ENCODE assay signal across 8 cellular contexts in genomic region chr11:65781152-65781961, GRCh38. TPM values are rescaled to one million over a fixed set of nuclear protein-coding genes. Genes with fewer than 3 reads are reported as not detected.
DNase-seq lines count a peak whose midpoint lies in the region; ATAC-seq and TF ChIP-seq lines count a peak whose summit lies in the region.

No MANE protein-coding gene starts in this region.

- H3K27ac ChIP-seq in C4-2B = peak overlapping the region; percentile 86
- H3K27ac ChIP-seq in hepatocyte = peak overlapping the region; percentile 82

- H3K27me3 ChIP-seq in hepatocyte = no peaks in the 10 kb centered on the region
- H3K27me3 ChIP-seq in skeletal muscle satellite cell (ENCODE audit: control insufficient read depth, insufficient read depth, low read length) = peaks cover 20% of the 10 kb centered on the region

- H3K27ac Mint-ChIP-seq in activated T-helper 17 cell treated with anti-CD3 and anti-CD28 coated beads, Interleukin-2, amount 50 U/mL, for 72 hours = no peak overlapping the region

- H3K4me1 Mint-ChIP-seq in activated T-helper 17 cell treated with anti-CD3 and anti-CD28 coated beads, Interleukin-2, amount 50 U/mL, for 72 hours = peaks cover 13% of the 10 kb centered on the region

- peaks cover 33% of the 10 kb centered on the region for H3K79me2 ChIP-seq in hepatocyte

- H2AFZ ChIP-seq in hepatocyte = peak overlapping the region; percentile 59

- no peaks in the 10 kb centered on the region for H3K9me3 Mint-ChIP-seq in activated T-helper 17 cell treated with anti-CD3 and anti-CD28 coated beads, Interleukin-2, amount 50 U/mL, for 72 hours

- DNase-seq in hepatocyte (ENCODE audit: low spot score) = peak; percentile 59
- no peak for DNase-seq in HT-29 (ENCODE audit: low spot score)
- DNase-seq in stimulated activated CD4-positive, alpha-beta T cell treated with anti-CD3 and anti-CD28 coated beads, Interleukin-1b, Interleukin-23, amount 100 ng/mL, for 48 hours = no peak

- H3K9me3 ChIP-seq in hepatocyte (ENCODE audit: low read depth) (no peaks in the 10 kb centered on the region), skeletal muscle satellite cell (replicated peaks; ENCODE audit: low read length) (no peaks in the 10 kb centered on the region)

- 21% methylated on average over 24 of the region's 83 CpGs for WGBS in hepatocyte (ENCODE audit: low lambda C conversion rate, missing lambda C conversion rate)

- H3K36me3 ChIP-seq in hepatocyte (replicated peaks; ENCODE audit: insufficient read depth, low read depth) = no peaks in the 10 kb centered on the region
- peaks cover 30% of the 10 kb centered on the region for H3K36me3 ChIP-seq in skeletal muscle satellite cell (ENCODE audit: insufficient read depth, low read length)

- peak overlapping the region; percentile 98 for H3K4me2 ChIP-seq in hepatocyte
- peak overlapping the region; percentile 97 for H3K4me2 ChIP-seq in skeletal muscle satellite cell (ENCODE audit: low read length)

- H3K9me2 ChIP-seq in hepatocyte (replicated peaks; ENCODE audit: insufficient read depth) = no peaks in the 10 kb centered on the region

- peak overlapping the region; percentile 60 for H3K9ac ChIP-seq in skeletal muscle satellite cell (ENCODE audit: low read depth, low read length)

- peak; percentile 23; the same call in 1 of the 2 replicates for TF ChIP-seq CTCF in C4-2B (conservative IDR thresholded peaks at IDR 0.05)
- peak; percentile 15 for TF ChIP-seq CTCF in hepatocyte (IDR thresholded peaks at IDR 0.05; ENCODE audit: poor library complexity)

- peaks cover 10% of the 10 kb centered on the region for H3K27me3 Mint-ChIP-seq in activated T-helper 17 cell treated with anti-CD3 and anti-CD28 coated beads, Interleukin-2, amount 50 U/mL, for 72 hours

- peaks cover 26% of the 10 kb centered on the region for H3K36me3 Mint-ChIP-seq in activated T-helper 17 cell treated with anti-CD3 and anti-CD28 coated beads, Interleukin-2, amount 50 U/mL, for 72 hours (ENCODE audit: low read depth)

- H3K4me1 ChIP-seq in hepatocyte (ENCODE audit: insufficient read depth) (peaks cover 29% of the 10 kb centered on the region), skeletal muscle satellite cell (ENCODE audit: control insufficient read depth, insufficient read depth, low read length) (peaks cover 15% of the 10 kb centered on the region)

- ATAC-seq in GM18858 (IDR thresholded peaks at IDR 0.05; ENCODE audit: unreplicated experiment) (peak; percentile 22), HG03159 (IDR thresholded peaks at IDR 0.05; ENCODE audit: unreplicated experiment) (peak; percentile 21)
- peak; percentile 38 for ATAC-seq in activated T-helper 17 cell treated with anti-CD3 and anti-CD28 coated beads, Interleukin-2, amount 50 U/mL, for 72 hours (replicated peaks)

- H4K20me1 ChIP-seq in hepatocyte (ENCODE audit: insufficient read depth, poor library complexity, severe bottlenecking) = peaks cover 12% of the 10 kb centered on the region

- H3K4me3 Mint-ChIP-seq in activated T-helper 17 cell treated with anti-CD3 and anti-CD28 coated beads, Interleukin-2, amount 50 U/mL, for 72 hours = peak overlapping the region; percentile 16

- H3K4me3 ChIP-seq in hepatocyte (peak overlapping the region; percentile 52), skeletal muscle satellite cell (ENCODE audit: low read length) (peak overlapping the region; percentile 99)

RNA-seq across cellular contexts. Expression of gene AP5B1, which starts 0.6 kb away (rescaled TPM):
- total RNA-seq in activated T-helper 17 cell treated with anti-CD3 and anti-CD28 coated beads, Interleukin-2, amount 50 U/mL, for 72 hours = 10 to 100 TPM; 17.2 to 21.9 TPM
- 19.5 and 20.9 TPM in 2 replicates for total RNA-seq in hepatocyte
- 24.8 and 27.1 TPM in 2 replicates for polyA plus RNA-seq in hepatocyte
- total RNA-seq in skeletal muscle satellite cell (2012; rRNA removed) = 12.2 and 13.4 TPM in 2 replicates
- 18.2 and 20.2 TPM in 2 replicates for total RNA-seq in HT-29 (2014; rRNA removed; shearing (Covaris generic))

RNA-seq across cellular contexts. Expression of gene OVOL1, which starts 5.5 kb away (rescaled TPM):
- under 1 TPM in 1 of 2 donors, not detected in 1; 0.98 TPM for total RNA-seq in activated T-helper 17 cell treated with anti-CD3 and anti-CD28 coated beads, Interleukin-2, amount 50 U/mL, for 72 hours
- 26.0 and 26.3 TPM in 2 replicates for total RNA-seq in hepatocyte
- 20.6 and 20.8 TPM in 2 replicates for polyA plus RNA-seq in hepatocyte
- not detected in 2 replicates for total RNA-seq in skeletal muscle satellite cell (2012; rRNA removed)
- total RNA-seq in HT-29 (2014; rRNA removed; shearing (Covaris generic)) = 42.2 and 42.8 TPM in 2 replicates

RNA-seq across cellular contexts. Expression of gene SNX32, which starts 52.4 kb away (rescaled TPM):
- 1 to 10 TPM; 1.6 to 6.6 TPM for total RNA-seq in activated T-helper 17 cell treated with anti-CD3 and anti-CD28 coated beads, Interleukin-2, amount 50 U/mL, for 72 hours
- total RNA-seq in hepatocyte = 2.3 and 2.9 TPM in 2 replicates
- 5.1 and 6.0 TPM in 2 replicates for polyA plus RNA-seq in hepatocyte
- 0.22 and 0.25 TPM in 2 replicates for total RNA-seq in skeletal muscle satellite cell (2012; rRNA removed)
- not detected in 2 replicates for total RNA-seq in HT-29 (2014; rRNA removed; shearing (Covaris generic))

Comparison
In these comparisons a context has a peak if more than half of its experiments do, and no peak if none do; other contexts are left out.
1. RNA of gene OVOL1, which starts 5.5 kb away (total RNA-seq): 42.2 to 42.8 TPM in HT-29 and 26.0 to 26.3 TPM in hepatocyte; 0.98 TPM in activated T-helper 17 cell treated with anti-CD3 and anti-CD28 coated beads, Interleukin-2, amount 50 U/mL, for 72 hours; every median in the first group is over 10 times any median in the second.
2. Peak in every context shown above with its lines, with median percentiles within 50 percentile points of each other: ATAC-seq.